Comparison of ENCODE assay signal across 22 cellular contexts in the genomic region with DNA sequence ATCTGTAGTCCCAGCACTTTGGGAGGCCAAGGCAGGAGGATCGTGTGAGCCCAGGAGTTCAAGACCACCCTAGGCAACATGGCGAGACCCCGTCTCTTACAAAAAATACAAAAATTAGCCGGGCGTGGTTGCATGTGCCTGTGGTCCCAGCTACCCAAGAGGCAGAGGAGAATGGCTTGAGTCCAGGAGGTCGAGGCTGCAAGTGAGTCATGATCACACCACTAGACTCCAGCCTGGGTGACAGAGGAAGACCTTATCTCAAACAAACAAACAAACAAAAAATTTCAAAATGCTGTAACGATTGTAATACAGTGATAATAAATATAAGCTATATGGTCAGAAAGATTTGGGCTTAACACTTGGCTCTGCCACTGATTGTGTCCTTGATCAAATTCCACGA. TPM values are rescaled to one million over a fixed set of nuclear protein-coding genes. Genes with fewer than 3 reads are reported as not detected.
A peak's percentile ranks its signal among the peaks of the same experiment; 100 is the strongest.
DNase-seq lines count a peak whose midpoint lies in the region; ATAC-seq and TF ChIP-seq lines count a peak whose summit lies in the region.
"Had no signal": no experiment of that assay in that cellular context is flagged by ENCODE, and none has a peak within 500 bp of the region (broad histone marks: within the 10 kb centered on the region; RNA-seq: fewer than 3 reads in every experiment).

No MANE protein-coding gene starts in this region.

- TF ChIP-seq POLR2A in upper lobe of left lung (IDR thresholded peaks at IDR 0.05): no peak

- H3K27ac ChIP-seq in substantia nigra (ENCODE audit: low read depth, low read length, poor library complexity, severe bottlenecking) (no peak overlapping the region), upper lobe of left lung (no peak overlapping the region)
- H3K27ac ChIP-seq: 22Rv1, GM23248, PC-9, SJSA1 had no signal

- H3K4me1 ChIP-seq in upper lobe of left lung: peaks cover 0 to 9% (median 0%) of the 10 kb centered on the region in 4 donors

- H3K27me3 ChIP-seq in upper lobe of left lung: no peaks in the 10 kb centered on the region
- H3K27me3 ChIP-seq: SJSA1 had no signal

- H3K36me3 ChIP-seq in upper lobe of left lung: peaks cover under 1 to 39% (median 11%) of the 10 kb centered on the region in 4 donors

- 81 to 83% methylated on average over 8 of the region's 8 CpGs for WGBS in upper lobe of left lung, 2 donors

- DNase-seq in NK-92 treated with Interleukin-12 subunit alpha and Interleukin-12 subunit beta, amount 100 ng/mL, for 24 hours (lab: John Stamatoyannopoulos, UW): peak; percentile 3
- no peak for DNase-seq in NK-92 (lab: John Stamatoyannopoulos, UW; ENCODE audit: unreplicated experiment)
- peak; percentile 31 for DNase-seq in amniotic epithelial cell (ENCODE audit: low read depth)
- peak; percentile 27 for DNase-seq in fibroblast of pulmonary artery (ENCODE audit: low read depth)
- DNase-seq in substantia nigra (lab: John Stamatoyannopoulos, UW): no peak
- DNase-seq in upper lobe of left lung: no peak
- DNase-seq: DMS 273 treated with DMSO at 0.1 percent for 48 hours, GDM1, GM23248, IMR-90, Karpas-422, MV-4-11, NCI-H187, NCI-H2107, NCI-H2227 treated with DMSO at 0.1 percent for 48 hours, NCI-H510A treated with DMSO at 0.1 percent for 48 hours had no signal

- ATAC-seq in upper lobe of left lung (ENCODE audit: low FRiP score in 2 of 2) (no peak), GM21529 (IDR thresholded peaks at IDR 0.05; ENCODE audit: unreplicated experiment) (no peak), HG03135 (IDR thresholded peaks at IDR 0.05; ENCODE audit: unreplicated experiment) (no peak)

- TF ChIP-seq CTCF in fibroblast of pulmonary artery (IDR thresholded peaks at IDR 0.05; ENCODE audit: low read length, missing control alignments) (no peak), upper lobe of left lung (IDR thresholded peaks at IDR 0.05) (no peak)

- H3K4me3 ChIP-seq in fibroblast of pulmonary artery (replicated peaks; ENCODE audit: low read depth, low read length): no peak overlapping the region
- H3K4me3 ChIP-seq in upper lobe of left lung: no peak overlapping the region
- H3K4me3 ChIP-seq: GM23248, HAP-1, PC-9, SJSA1 had no signal

- TF ChIP-seq EP300 in upper lobe of left lung (IDR thresholded peaks at IDR 0.05): no peak

- H3K9me3 ChIP-seq in upper lobe of left lung: no peaks in the 10 kb centered on the region
- H3K9me3 ChIP-seq: HAP-1, SJSA1 had no signal

RNA-seq across cellular contexts. Expression of gene SLC25A4, which starts 24.1 kb away (rescaled TPM):
- total RNA-seq in upper lobe of left lung: 10 to 100 TPM; 11.5 to 46.1 (median 30.1) TPM

RNA-seq across cellular contexts. Expression of gene CFAP97, which starts 36.6 kb away (rescaled TPM):
- 10 to 100 TPM; 12.3 to 42.9 (median 24.0) TPM for total RNA-seq in upper lobe of left lung

RNA-seq across cellular contexts. Expression of gene SNX25, which starts 42.2 kb away (rescaled TPM):
- total RNA-seq in upper lobe of left lung: 100 to 1,000 TPM in 4 of 6 donors, 10 to 100 TPM in 2; 62.9 to 178 (median 123) TPM

Comparison
In these comparisons a context has a peak if more than half of its experiments do, and no peak if none do; other contexts are left out.
1. DNase-seq: peak in NK-92 treated with Interleukin-12 subunit alpha and Interleukin-12 subunit beta, amount 100 ng/mL, for 24 hours (single experiment), amniotic epithelial cell (single experiment) and fibroblast of pulmonary artery (single experiment); none in NK-92 (single experiment), substantia nigra (0 of 49) and upper lobe of left lung (0 of 2).